ENCODE assay signal across 8 cellular contexts in the genomic region with DNA sequence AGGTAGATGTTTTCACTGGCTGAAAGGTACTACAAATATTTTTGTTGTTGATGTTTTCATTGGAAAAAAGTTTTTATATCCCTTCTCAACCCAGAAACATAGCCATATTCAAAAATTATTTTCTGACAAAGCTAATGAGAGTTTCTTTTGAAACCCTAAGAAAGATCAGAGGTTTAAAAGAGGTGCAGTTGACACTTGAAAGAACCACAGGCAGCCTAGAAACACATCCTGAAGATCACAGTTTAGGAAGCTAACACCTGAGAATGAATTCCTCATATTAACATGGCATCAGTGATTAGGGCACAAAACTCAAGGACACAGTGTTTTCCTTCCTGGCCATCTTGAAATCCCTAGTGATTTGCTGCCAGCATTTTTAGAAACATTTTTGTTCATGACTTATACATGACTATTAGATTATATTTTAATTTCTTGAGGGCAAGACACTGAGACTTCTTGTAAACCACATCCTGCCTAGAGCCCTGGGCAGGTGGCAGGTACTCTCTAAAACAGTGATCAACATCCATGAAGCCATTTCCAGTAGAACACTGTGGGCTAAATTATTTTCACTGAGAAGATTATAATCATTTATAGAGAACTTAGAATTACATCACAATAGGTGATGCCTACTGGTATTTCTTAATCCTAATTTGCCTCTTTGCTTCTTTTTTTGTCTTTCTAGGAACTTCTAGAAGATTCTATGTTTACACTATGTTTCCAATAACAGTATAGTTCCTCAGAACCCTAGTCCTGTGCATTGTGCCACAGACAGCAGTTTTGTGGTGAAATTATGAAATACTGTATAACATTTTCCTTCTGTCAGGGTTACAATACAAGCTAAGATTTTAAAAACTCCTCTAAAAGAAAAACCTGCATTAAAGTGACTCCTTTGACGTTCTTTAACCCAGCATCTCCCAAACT.
DNase-seq lines count a peak whose midpoint lies in the region; ATAC-seq and TF ChIP-seq lines count a peak whose summit lies in the region.

No MANE protein-coding gene starts in this region.

- no peaks in the 10 kb centered on the region for H3K9me3 ChIP-seq in Loucy (ENCODE audit: insufficient read depth, low read depth, low read length)

- no peaks in the 10 kb centered on the region for H3K36me3 ChIP-seq in Loucy (ENCODE audit: insufficient read depth, low read length)

- H3K9ac ChIP-seq in Loucy (ENCODE audit: low read depth, low read length, poor library complexity, severe bottlenecking) = no peak overlapping the region

- POLR2A ChIA-PET in RWPE1 (lab: Yijun Ruan, JAX; ENCODE audit: low non-redundant PET) = no interaction called here

- H4K20me1 ChIP-seq in Loucy (ENCODE audit: insufficient read depth, low read length, poor library complexity, severe bottlenecking) = no peaks in the 10 kb centered on the region

- intact Hi-C loops in posterior vena cava (cut with DNase I) = no loop called here

- peak; percentile 63 for DNase-seq in central memory CD4-positive, alpha-beta T cell
- no peak for DNase-seq in A172 (ENCODE audit: low spot score)
- DNase-seq in SKM-1 (lab: John Stamatoyannopoulos, UW; ENCODE audit: unreplicated experiment) = no peak
- no peak for DNase-seq in posterior vena cava (ENCODE audit: low spot score)
- no peak for DNase-seq in RWPE1 (ENCODE audit: low spot score)

- H3F3A ChIP-seq in Loucy (ENCODE audit: low read depth) = no peaks in the 10 kb centered on the region

- no peak overlapping the region for H3K4me3 ChIP-seq in Loucy (ENCODE audit: low read length, poor library complexity, severe bottlenecking)

- TF ChIP-seq CTCF in Loucy (conservative IDR thresholded peaks at IDR 0.05; ENCODE audit: low read length) (no peak), RWPE1 (conservative IDR thresholded peaks at IDR 0.05; ENCODE audit: low read depth) (no peak)

- no peaks in the 10 kb centered on the region for H3K79me2 ChIP-seq in Loucy (ENCODE audit: insufficient read depth, low read length)

- peaks cover 31% of the 10 kb centered on the region for H3K4me1 ChIP-seq in Loucy (ENCODE audit: insufficient read depth, low read length, poor library complexity, severe bottlenecking)

- ATAC-seq in GM18511 (IDR thresholded peaks at IDR 0.05; ENCODE audit: unreplicated experiment) (peak; percentile 97), GM21723 (IDR thresholded peaks at IDR 0.05; ENCODE audit: unreplicated experiment) (peak; percentile 96)

- H3K9me2 ChIP-seq in Loucy (replicated peaks; ENCODE audit: low read depth, low read length) = no peaks in the 10 kb centered on the region

- H3K27me3 ChIP-seq in Loucy (ENCODE audit: insufficient read depth, low read length, poor library complexity, severe bottlenecking) = no peaks in the 10 kb centered on the region

- H2AFZ ChIP-seq in Loucy (ENCODE audit: low read length) = no peak overlapping the region

- H3K4me2 ChIP-seq in Loucy (ENCODE audit: low read depth, low read length, poor library complexity, severe bottlenecking) = peak overlapping the region; percentile 38

- no peak overlapping the region for H3K27ac ChIP-seq in RWPE1

- CTCF ChIA-PET in RWPE1 (lab: Yijun Ruan, JAX) = interaction anchor here (0.7 kb wide), 1 partner anchor 505 kb away, joined by 3 read pairs; no protein-coding TSS in a partner anchor
